8 cellular contexts compared by ENCODE assay signal in genomic region chr1:53681647-53682368, GRCh38.
DNase-seq lines count a peak whose midpoint lies in the region; ATAC-seq and TF ChIP-seq lines count a peak whose summit lies in the region.

No MANE protein-coding gene starts in this region.

- DNase-seq in activated gamma-delta T cell treated with Interleukin-2 at 50 U/mL for 16 hours (peak; percentile 48), activated gamma-delta T cell (lab: John Stamatoyannopoulos, UW) (no peak), NCI-H446 (lab: John Stamatoyannopoulos, UW) (peak; percentile 71 to 76), activated T-cell treated with anti-CD3 and anti-CD28 coated beads for 48 hours (ENCODE audit: low read depth) (peak; percentile 27), foreskin fibroblast (peak in 1 of 2 donors; percentile 55), retinal pigment epithelial cell (ENCODE audit: low read depth) (no peak)

- H3K4me3 ChIP-seq in foreskin fibroblast (ENCODE audit: low read depth in 1 of 2, low read length in 2 of 2) (no peak overlapping the region), retinal pigment epithelial cell (ENCODE audit: low read length) (no peak overlapping the region)

- ATAC-seq in GM18907 (IDR thresholded peaks at IDR 0.05; ENCODE audit: unreplicated experiment) (no peak), HG02623 (IDR thresholded peaks at IDR 0.05; ENCODE audit: unreplicated experiment) (no peak)

- TF ChIP-seq CTCF in foreskin fibroblast (IDR thresholded peaks at IDR 0.05; ENCODE audit: low read depth, low read length) = peak; percentile 19
- TF ChIP-seq CTCF in retinal pigment epithelial cell (conservative IDR thresholded peaks at IDR 0.05; ENCODE audit: low read depth, low read length) = peak; percentile 77

Comparison
In these comparisons a context has a peak if more than half of its experiments do, and no peak if none do; other contexts are left out.
1. DNase-seq: peak in activated gamma-delta T cell treated with Interleukin-2 at 50 U/mL for 16 hours (single experiment), NCI-H446 (2 of 2) and activated T-cell treated with anti-CD3 and anti-CD28 coated beads for 48 hours (single experiment); none in activated gamma-delta T cell (single experiment) and retinal pigment epithelial cell (single experiment).